ENCODE assay signal across 10 cellular contexts in the genomic region with DNA sequence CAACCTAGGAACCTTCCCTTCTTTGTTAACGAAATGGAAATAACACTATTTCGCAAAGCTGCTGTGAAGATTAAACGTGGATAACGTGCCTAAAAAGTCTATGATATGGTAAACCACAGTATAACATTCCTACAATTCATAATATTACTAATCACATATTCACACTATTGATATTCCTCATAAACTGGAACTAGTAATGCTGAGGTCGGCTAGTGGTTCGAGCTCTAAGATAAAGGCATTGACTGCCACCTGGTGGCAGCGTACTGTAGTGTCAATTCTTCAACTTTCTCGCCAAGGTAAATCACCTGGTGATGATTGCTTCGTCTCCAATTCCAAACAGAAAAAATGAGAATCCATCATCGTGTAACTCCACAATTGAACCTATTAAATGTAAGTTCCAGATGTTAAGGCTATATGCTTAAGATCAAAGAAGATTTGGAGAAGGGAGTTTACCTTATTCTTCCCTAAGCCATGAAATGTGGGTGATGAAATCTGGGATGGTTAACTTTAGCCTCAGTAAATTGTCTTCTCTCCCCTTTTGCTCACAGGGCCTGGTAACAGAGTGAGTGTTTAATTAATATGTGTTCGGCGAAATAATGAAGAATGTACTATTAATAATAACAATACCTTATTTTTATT.
DNase-seq lines count a peak whose midpoint lies in the region; TF ChIP-seq lines count a peak whose summit lies in the region.
"Had no signal": no experiment of that assay in that cellular context is flagged by ENCODE, and none has a peak within 500 bp of the region (broad histone marks: within the 10 kb centered on the region; RNA-seq: fewer than 3 reads in every experiment).

No MANE protein-coding gene starts in this region.

- TF ChIP-seq EP300 in esophagus muscularis mucosa (IDR thresholded peaks at IDR 0.05), result no peak

- H3K36me3 Mint-ChIP-seq in progenitor cell of endocrine pancreas (ENCODE audit: insufficient read depth), result no peaks in the 10 kb centered on the region

- H3K27ac Mint-ChIP-seq in progenitor cell of endocrine pancreas, result no peak overlapping the region
- H3K27ac Mint-ChIP-seq: stimulated activated naive CD8-positive, alpha-beta T cell treated with anti-CD3 and anti-CD28 coated beads, Interleukin-15, Interleukin-2, amounts not matched to agents 100 ng/mL and 50 ng/mL, for 24 hours had no signal

- no peaks in the 10 kb centered on the region for H3K9me3 Mint-ChIP-seq in progenitor cell of endocrine pancreas (ENCODE audit: low read depth)

- DNase-seq in NCI-H1417 (lab: John Stamatoyannopoulos, UW), result peak; percentile 4 to 81 (median 57)
- no peak for DNase-seq in NCI-H1417 treated with DMSO at 0.1 percent for 48 hours (lab: John Stamatoyannopoulos, UW)
- DNase-seq in GM19238 (ENCODE audit: insufficient read length, low spot score), result peak; percentile 6
- DNase-seq in HuH-7.5 (ENCODE audit: low spot score), result peak; percentile 22
- peak; percentile 36 for DNase-seq in SHP77 treated with DMSO at 0.1 percent for 48 hours (lab: John Stamatoyannopoulos, UW)
- DNase-seq in esophagus muscularis mucosa (ENCODE audit: extremely low spot score), result no peak
- peak; percentile 19 for DNase-seq in progenitor cell of endocrine pancreas (ENCODE audit: low spot score, unreplicated experiment)
- no peak for DNase-seq in effector CD8-positive, alpha-beta T cell (lab: John Stamatoyannopoulos, UW)

- no peak overlapping the region for H3K4me3 Mint-ChIP-seq in progenitor cell of endocrine pancreas (ENCODE audit: low read depth)
- H3K4me3 Mint-ChIP-seq: stimulated activated naive CD8-positive, alpha-beta T cell treated with anti-CD3 and anti-CD28 coated beads, Interleukin-15, Interleukin-2, amounts not matched to agents 100 ng/mL and 50 ng/mL, for 24 hours had no signal

- WGBS in esophagus muscularis mucosa, result 27% methylated on average over 12 of the region's 12 CpGs

- no peaks in the 10 kb centered on the region for H3K4me1 Mint-ChIP-seq in progenitor cell of endocrine pancreas (ENCODE audit: low read depth)

- intact Hi-C loops in esophagus muscularis mucosa (cut with DNase I), result no loop called here

- H3K9me3 ChIP-seq in esophagus muscularis mucosa, result peaks cover 0 to 5% (median 0%) of the 10 kb centered on the region in 4 donors
- H3K9me3 ChIP-seq: BLaER1 treated with 17β-estradiol and CSF1 and Interleukin-3, amounts not matched to agents 10 nM and 100 nM had no signal

- H3K4me1 ChIP-seq in esophagus muscularis mucosa, result no peaks in the 10 kb centered on the region
- H3K4me1 ChIP-seq: BLaER1 treated with 17β-estradiol and CSF1 and Interleukin-3, amounts not matched to agents 10 nM and 100 nM had no signal

- TF ChIP-seq POLR2A in esophagus muscularis mucosa (IDR thresholded peaks at IDR 0.05; ENCODE audit: low read depth), result no peak

- H3K4me3 ChIP-seq in esophagus muscularis mucosa, result no peak overlapping the region
- H3K4me3 ChIP-seq: BLaER1 treated with 17β-estradiol and CSF1 and Interleukin-3, amounts not matched to agents 10 nM and 100 nM had no signal

- no peaks in the 10 kb centered on the region for H3K27me3 ChIP-seq in esophagus muscularis mucosa
- H3K27me3 ChIP-seq: BLaER1 treated with 17β-estradiol and CSF1 and Interleukin-3, amounts not matched to agents 10 nM and 100 nM had no signal

- peaks cover 9% of the 10 kb centered on the region for H3K27me3 Mint-ChIP-seq in progenitor cell of endocrine pancreas
- H3K27me3 Mint-ChIP-seq: stimulated activated naive CD8-positive, alpha-beta T cell treated with anti-CD3 and anti-CD28 coated beads, Interleukin-15, Interleukin-2, amounts not matched to agents 100 ng/mL and 50 ng/mL, for 24 hours had no signal

- TF ChIP-seq CTCF in esophagus muscularis mucosa (IDR thresholded peaks at IDR 0.05), result peak; percentile 27 to 55 (median 38)
- peak; percentile 86 for TF ChIP-seq CTCF in progenitor cell of endocrine pancreas (IDR thresholded peaks at IDR 0.05; ENCODE audit: unreplicated experiment)

- H3K36me3 ChIP-seq in esophagus muscularis mucosa, result no peaks in the 10 kb centered on the region
- H3K36me3 ChIP-seq: BLaER1 treated with 17β-estradiol and CSF1 and Interleukin-3, amounts not matched to agents 10 nM and 100 nM had no signal

- H3K27ac ChIP-seq in esophagus muscularis mucosa (replicated peaks in 1 of 4), result no peak overlapping the region
- H3K27ac ChIP-seq: BLaER1 treated with 17β-estradiol and CSF1 and Interleukin-3, amounts not matched to agents 10 nM and 100 nM had no signal

Comparison
In these comparisons a context has a peak if more than half of its experiments do, and no peak if none do; other contexts are left out.
1. DNase-seq: peak in NCI-H1417 (3 of 3), GM19238 (single experiment), HuH-7.5 (single experiment), SHP77 treated with DMSO at 0.1 percent for 48 hours (single experiment) and progenitor cell of endocrine pancreas (single experiment); none in NCI-H1417 treated with DMSO at 0.1 percent for 48 hours (single experiment), esophagus muscularis mucosa (single experiment) and effector CD8-positive, alpha-beta T cell (single experiment).